In the genomic region with DNA sequence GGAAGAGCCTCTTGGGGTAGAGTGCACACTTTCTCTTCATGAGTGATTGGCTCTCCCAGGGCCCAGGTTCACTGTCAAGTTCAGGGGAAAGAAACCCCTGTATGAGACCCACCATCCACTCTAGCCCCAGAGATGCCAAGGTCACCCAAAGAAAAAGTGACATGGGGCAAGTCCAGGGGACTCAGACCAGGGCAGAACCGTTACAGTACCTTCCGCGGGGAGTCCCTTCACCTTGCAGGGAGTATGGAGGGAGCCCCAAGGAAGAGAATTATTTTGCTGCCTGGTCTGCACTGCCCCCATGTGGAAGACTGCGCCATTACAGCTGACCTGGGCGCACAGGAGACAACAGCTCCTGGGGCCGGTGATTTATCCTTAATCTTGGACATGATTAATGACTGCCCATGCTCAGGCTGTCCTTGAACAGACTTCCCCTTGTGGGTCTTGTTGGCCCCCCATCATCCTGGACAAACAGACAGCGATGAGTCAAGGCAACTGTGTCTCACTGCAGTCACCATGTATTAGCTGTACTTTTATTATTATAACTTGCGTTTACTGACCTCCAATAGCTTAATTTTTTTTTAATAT, we compare ENCODE assay signal across 8 cellular contexts. TPM values are rescaled to one million over a fixed set of nuclear protein-coding genes. Genes with fewer than 3 reads are reported as not detected.
DNase-seq lines count a peak whose midpoint lies in the region; ATAC-seq and TF ChIP-seq lines count a peak whose summit lies in the region.

No MANE protein-coding gene starts in this region.

- H3K27ac ChIP-seq in DND-41 (ENCODE audit: low read length) = no peak overlapping the region
- H3K27ac ChIP-seq in SJCRH30 = no peak overlapping the region
- no peak overlapping the region for H3K27ac ChIP-seq in cardiac muscle cell
- H3K27ac ChIP-seq in psoas muscle = peak overlapping the region; percentile 49

- ATAC-seq in DND-41 (ENCODE audit: insufficient read depth, low read depth) (peak; percentile 69), HG02852 (IDR thresholded peaks at IDR 0.05; ENCODE audit: unreplicated experiment) (peak; percentile 65), psoas muscle (peak; percentile 77 to 87 (median 82)), GM18511 (IDR thresholded peaks at IDR 0.05; ENCODE audit: unreplicated experiment) (no peak)

- 0 out of 2 replicates have a peak, but pooled peaks cover 6% of the 10 kb centered on the region for H4K20me1 ChIP-seq in DND-41 (ENCODE audit: insufficient read depth, low read length)

- H3K27me3 ChIP-seq in DND-41 (ENCODE audit: insufficient read depth, low read length, poor library complexity) (no peaks in the 10 kb centered on the region), SJCRH30 (no peaks in the 10 kb centered on the region), cardiac muscle cell (no peaks in the 10 kb centered on the region), psoas muscle (ENCODE audit: insufficient read depth in 3 of 3, low read length in 2 of 3) (no peaks in the 10 kb centered on the region)

- H3K4me3 ChIP-seq in DND-41 (ENCODE audit: low read depth in 1 of 2, low read length in 2 of 2) (no peak overlapping the region), SJCRH30 (no peak overlapping the region), cardiac muscle cell (no peak overlapping the region), psoas muscle (no peak overlapping the region)

- H3K9me3 ChIP-seq in DND-41 (ENCODE audit: insufficient read depth, low read length, severe bottlenecking) (no peaks in the 10 kb centered on the region), SJCRH30 (replicated peaks) (no peaks in the 10 kb centered on the region), cardiac muscle cell (ENCODE audit: low read depth) (no peaks in the 10 kb centered on the region), psoas muscle (no peaks in the 10 kb centered on the region)

- WGBS in psoas muscle, 3 donors = 10 to 16% (median 10%) methylated on average over 8 of the region's 8 CpGs

- no peaks in the 10 kb centered on the region for H3K79me2 ChIP-seq in DND-41 (ENCODE audit: insufficient read depth, low read length)

- H2AFZ ChIP-seq in DND-41 (ENCODE audit: low read depth, low read length) = no peak overlapping the region

- TF ChIP-seq CTCF in DND-41 (IDR thresholded peaks at IDR 0.05; ENCODE audit: borderline replicate concordance, extremely low read depth, low read length, poor library complexity, severe bottlenecking) (peak; percentile 86), cardiac muscle cell (IDR thresholded peaks at IDR 0.05; ENCODE audit: low read depth, low read length) (peak; percentile 91), psoas muscle (IDR thresholded peaks at IDR 0.05) (peak; percentile 97)

- no peaks in the 10 kb centered on the region for H3K4me1 ChIP-seq in DND-41 (ENCODE audit: insufficient read depth, low read length)
- H3K4me1 ChIP-seq in SJCRH30 = peaks cover 4% of the 10 kb centered on the region; the same call in 1 of the 2 replicates
- no peaks in the 10 kb centered on the region for H3K4me1 ChIP-seq in cardiac muscle cell (ENCODE audit: low read depth)
- H3K4me1 ChIP-seq in psoas muscle = peaks cover 48% of the 10 kb centered on the region

- H3K9ac ChIP-seq in DND-41 (ENCODE audit: low read depth, low read length) = no peak overlapping the region

- H3K4me2 ChIP-seq in DND-41 (ENCODE audit: insufficient read depth, low read length) = no peak overlapping the region

- peak; percentile 54 for DNase-seq in DND-41
- peak; percentile 24 to 62 for DNase-seq in SJCRH30
- DNase-seq in activated naive CD4-positive, alpha-beta T cell treated with anti-CD3 and anti-CD28 coated beads, Interleukin-2, amount 50 U/mL, for 16 hours = peak; percentile 45
- peak; percentile 62 to 66 for DNase-seq in cardiac muscle cell (ENCODE audit: low read depth in 1 of 2, low spot score in 1 of 2)
- peak; percentile 67 to 83 for DNase-seq in psoas muscle
- DNase-seq in NCI-H1105 treated with DMSO at 0.1 percent for 48 hours (lab: John Stamatoyannopoulos, UW) = no peak

- H3K36me3 ChIP-seq in DND-41 (ENCODE audit: insufficient read depth, low read length) (peaks cover 66% of the 10 kb centered on the region), SJCRH30 (no peaks in the 10 kb centered on the region), cardiac muscle cell (no peaks in the 10 kb centered on the region), psoas muscle (ENCODE audit: insufficient read depth in 1 of 2, low read depth in 1 of 2) (peaks cover 0 to 10% of the 10 kb centered on the region in 2 donors)

- intact Hi-C loops in psoas muscle (cut with DNase I) = loop anchor here (2.0 to 5.0 kb wide), 5 partner anchors 18 to 244 kb away; no protein-coding TSS in a partner anchor

RNA-seq across cellular contexts. Expression of a gene that starts 29.9 kb away (rescaled TPM):
- 21.3 and 24.4 TPM in 2 replicates for total RNA-seq in SJCRH30 (2014; rRNA removed; shearing (Covaris generic))
- total RNA-seq in cardiac muscle cell (62.8 and 86.6 TPM in 2 replicates), psoas muscle (10 to 100 TPM; 20.0 to 24.3 (median 23.7) TPM)
- polyA plus RNA-seq in cardiac muscle cell (63.9 and 78.9 TPM in 2 replicates), psoas muscle (10 to 100 TPM; 19.9 to 23.0 (median 20.5) TPM)
